ENCODE assay signal across 1 cellular context in genomic region chr19:789473-790052, GRCh38.
TF ChIP-seq lines count a peak whose summit lies in the region.

No MANE protein-coding gene starts in this region.

TF ChIP-seq in HepG2, 621 proteins besides CTCF, POLR2A, EP300 and RAD21 (continued from another document and continues in another):
- TF ChIP-seq ZNF609 (CRISPR knock-in tag; IDR thresholded peaks at IDR 0.05; ENCODE audit: borderline replicate concordance) (0 out of 2 replicates have a peak, but pooled peaks have one; percentile 22), ELF1 (CRISPR knock-in tag; IDR thresholded peaks at IDR 0.05) (no peak), GATAD2A (CRISPR knock-in tag; IDR thresholded peaks at IDR 0.05) (0 out of 2 replicates have a peak, but pooled peaks have one; percentile 8), SIN3B (IDR thresholded peaks at IDR 0.05; ENCODE audit: low read length) (no peak), SMARCE1 (IDR thresholded peaks at IDR 0.05; ENCODE audit: borderline replicate concordance) (no peak), ZNF775 (CRISPR knock-in tag; IDR thresholded peaks at IDR 0.05; ENCODE audit: borderline replicate concordance) (peak; percentile 81; the same call in 1 of the 2 replicates), ZNF510 (CRISPR knock-in tag; IDR thresholded peaks at IDR 0.05; ENCODE audit: low read depth) (peak; percentile 23; the same call in 1 of the 2 replicates), JUNB (CRISPR knock-in tag; IDR thresholded peaks at IDR 0.05; ENCODE audit: borderline replicate concordance) (no peak), CREM (IDR thresholded peaks at IDR 0.05) (no peak), CREM (CRISPR knock-in tag; IDR thresholded peaks at IDR 0.05) (no peak), ZNF343 (CRISPR knock-in tag; IDR thresholded peaks at IDR 0.05) (no peak), RAD51 (IDR thresholded peaks at IDR 0.05; ENCODE audit: borderline replicate concordance) (no peak), ZNF572 (CRISPR knock-in tag; IDR thresholded peaks at IDR 0.05) (no peak), PHF8 (CRISPR knock-in tag; IDR thresholded peaks at IDR 0.05) (0 out of 2 replicates have a peak, but pooled peaks have one; percentile 24), ESRRA (CRISPR knock-in tag; IDR thresholded peaks at IDR 0.05; ENCODE audit: low read depth) (no peak), ZNF12 (CRISPR knock-in tag; IDR thresholded peaks at IDR 0.05) (no peak), ZNF577 (CRISPR knock-in tag; IDR thresholded peaks at IDR 0.05; ENCODE audit: borderline replicate concordance, low read depth) (no peak), AGO1 (IDR thresholded peaks at IDR 0.05; ENCODE audit: low read depth, low read length, poor library complexity, severe bottlenecking) (no peak), PHF20 (CRISPR knock-in tag; IDR thresholded peaks at IDR 0.05) (0 out of 2 replicates have a peak, but pooled peaks have one; percentile 2), ZNF280D (CRISPR knock-in tag; IDR thresholded peaks at IDR 0.05) (peak; percentile 85; the same call in 1 of the 2 replicates), XRCC5 (optimal IDR thresholded peaks at IDR 0.05; ENCODE audit: low read length) (no peak), ZNF460 (CRISPR knock-in tag; IDR thresholded peaks at IDR 0.05; ENCODE audit: borderline replicate concordance) (peak; percentile 99), FOXC1 (CRISPR knock-in tag; IDR thresholded peaks at IDR 0.05; ENCODE audit: borderline replicate concordance) (no peak), ZNF501 (CRISPR knock-in tag; IDR thresholded peaks at IDR 0.05) (peak; percentile 52; the same call in 1 of the 2 replicates), CAMTA2 (CRISPR knock-in tag; IDR thresholded peaks at IDR 0.05; ENCODE audit: borderline replicate concordance) (no peak), JARID2 (CRISPR knock-in tag; IDR thresholded peaks at IDR 0.05; ENCODE audit: insufficient replicate concordance) (no peak), HINFP (CRISPR knock-in tag; IDR thresholded peaks at IDR 0.05; ENCODE audit: low read depth) (0 out of 2 replicates have a peak, but pooled peaks have one; percentile 58), ATF1 (CRISPR knock-in tag; IDR thresholded peaks at IDR 0.05) (no peak), MTA3 (CRISPR knock-in tag; IDR thresholded peaks at IDR 0.05) (no peak), HCFC1 (IDR thresholded peaks at IDR 0.05; ENCODE audit: low read depth, low read length) (no peak), GATA4 (IDR thresholded peaks at IDR 0.05; ENCODE audit: borderline replicate concordance, low read depth) (no peak), CBFB (CRISPR knock-in tag; IDR thresholded peaks at IDR 0.05) (no peak), ZNF362 (CRISPR knock-in tag; IDR thresholded peaks at IDR 0.05; ENCODE audit: borderline replicate concordance) (0 out of 2 replicates have a peak, but pooled peaks have one; percentile 47), ZMYM2 (CRISPR knock-in tag; IDR thresholded peaks at IDR 0.05) (peak; percentile 76; the same call in 1 of the 2 replicates), POLR2G (IDR thresholded peaks at IDR 0.05; ENCODE audit: low read depth, low read length) (peak; percentile 49; the same call in 1 of the 2 replicates), KLF15 (CRISPR knock-in tag; IDR thresholded peaks at IDR 0.05; ENCODE audit: borderline replicate concordance) (no peak), ZNF556 (CRISPR knock-in tag; IDR thresholded peaks at IDR 0.05; ENCODE audit: borderline replicate concordance) (peak; percentile 45; the same call in 1 of the 2 replicates), ATF7-NPFF (CRISPR knock-in tag; IDR thresholded peaks at IDR 0.05; ENCODE audit: low read depth) (no peak), SIX1 (CRISPR knock-in tag; IDR thresholded peaks at IDR 0.05; ENCODE audit: borderline replicate concordance) (no peak), ZBTB39 (CRISPR knock-in tag; IDR thresholded peaks at IDR 0.05) (no peak), PHF21A (CRISPR knock-in tag; IDR thresholded peaks at IDR 0.05) (0 out of 2 replicates have a peak, but pooled peaks have one; percentile 69), ZNF543 (CRISPR knock-in tag; IDR thresholded peaks at IDR 0.05) (peak; percentile 69), RCOR2 (CRISPR knock-in tag; IDR thresholded peaks at IDR 0.05) (peak; percentile 66; the same call in 1 of the 2 replicates), NR2F6 (IDR thresholded peaks at IDR 0.05) (no peak), NR2F6 (CRISPR knock-in tag; IDR thresholded peaks at IDR 0.05) (0 out of 2 replicates have a peak, but pooled peaks have one; percentile 7), RFX1 (IDR thresholded peaks at IDR 0.05) (peak; percentile 66), RBM39 (IDR thresholded peaks at IDR 0.05; ENCODE audit: low read depth, low read length, poor library complexity, severe bottlenecking) (no peak), ZBTB21 (CRISPR knock-in tag; IDR thresholded peaks at IDR 0.05) (no peak), SYNCRIP (IDR thresholded peaks at IDR 0.05; ENCODE audit: insufficient read depth, low read depth, low read length) (no peak), LCORL (IDR thresholded peaks at IDR 0.05) (no peak), LCORL (CRISPR knock-in tag; IDR thresholded peaks at IDR 0.05) (peak; percentile 74; the same call in 1 of the 2 replicates), NFIC (IDR thresholded peaks at IDR 0.05; ENCODE audit: low read length) (no peak)
- TF ChIP-seq, protein P1, sequence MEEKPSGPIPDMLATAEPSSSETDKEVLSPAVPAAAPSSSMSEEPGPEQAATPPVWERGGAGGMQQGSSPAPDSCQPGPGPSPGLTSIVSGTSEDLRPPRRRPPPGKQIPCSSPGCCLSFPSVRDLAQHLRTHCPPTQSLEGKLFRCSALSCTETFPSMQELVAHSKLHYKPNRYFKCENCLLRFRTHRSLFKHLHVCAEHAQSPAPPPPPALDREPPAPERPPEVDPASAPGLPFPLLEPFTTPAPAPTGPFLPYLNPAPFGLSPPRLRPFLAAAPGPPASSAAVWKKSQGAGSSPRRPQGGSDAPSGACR (CRISPR knock-in tag; IDR thresholded peaks at IDR 0.05) = no peak
- TF ChIP-seq, protein P2, sequence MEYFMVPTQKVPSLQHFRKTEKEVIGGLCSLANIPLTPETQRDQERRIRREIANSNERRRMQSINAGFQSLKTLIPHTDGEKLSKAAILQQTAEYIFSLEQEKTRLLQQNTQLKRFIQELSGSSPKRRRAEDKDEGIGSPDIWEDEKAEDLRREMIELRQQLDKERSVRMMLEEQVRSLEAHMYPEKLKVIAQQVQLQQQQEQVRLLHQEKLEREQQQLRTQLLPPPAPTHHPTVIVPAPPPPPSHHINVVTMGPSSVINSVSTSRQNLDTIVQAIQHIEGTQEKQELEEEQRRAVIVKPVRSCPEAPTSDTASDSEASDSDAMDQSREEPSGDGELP (IDR thresholded peaks at IDR 0.05; ENCODE audit: borderline replicate concordance, low read depth) = peak; percentile 77
- TF ChIP-seq, protein P3, sequence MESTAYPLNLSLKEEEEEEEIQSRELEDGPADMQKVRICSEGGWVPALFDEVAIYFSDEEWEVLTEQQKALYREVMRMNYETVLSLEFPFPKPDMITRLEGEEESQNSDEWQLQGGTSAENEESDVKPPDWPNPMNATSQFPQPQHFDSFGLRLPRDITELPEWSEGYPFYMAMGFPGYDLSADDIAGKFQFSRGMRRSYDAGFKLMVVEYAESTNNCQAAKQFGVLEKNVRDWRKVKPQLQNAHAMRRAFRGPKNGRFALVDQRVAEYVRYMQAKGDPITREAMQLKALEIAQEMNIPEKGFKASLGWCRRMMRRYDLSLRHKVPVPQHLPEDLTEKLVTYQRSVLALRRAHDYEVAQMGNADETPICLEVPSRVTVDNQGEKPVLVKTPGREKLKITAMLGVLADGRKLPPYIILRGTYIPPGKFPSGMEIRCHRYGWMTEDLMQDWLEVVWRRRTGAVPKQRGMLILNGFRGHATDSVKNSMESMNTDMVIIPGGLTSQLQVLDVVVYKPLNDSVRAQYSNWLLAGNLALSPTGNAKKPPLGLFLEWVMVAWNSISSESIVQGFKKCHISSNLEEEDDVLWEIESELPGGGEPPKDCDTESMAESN (CRISPR knock-in tag; conservative IDR thresholded peaks at IDR 0.05) = 0 out of 2 replicates have a peak, but pooled peaks have one; percentile 21
- TF ChIP-seq, protein P4, sequence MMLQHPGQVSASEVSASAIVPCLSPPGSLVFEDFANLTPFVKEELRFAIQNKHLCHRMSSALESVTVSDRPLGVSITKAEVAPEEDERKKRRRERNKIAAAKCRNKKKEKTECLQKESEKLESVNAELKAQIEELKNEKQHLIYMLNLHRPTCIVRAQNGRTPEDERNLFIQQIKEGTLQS (CRISPR knock-in tag; IDR thresholded peaks at IDR 0.05) = no peak
